In the genomic region with DNA sequence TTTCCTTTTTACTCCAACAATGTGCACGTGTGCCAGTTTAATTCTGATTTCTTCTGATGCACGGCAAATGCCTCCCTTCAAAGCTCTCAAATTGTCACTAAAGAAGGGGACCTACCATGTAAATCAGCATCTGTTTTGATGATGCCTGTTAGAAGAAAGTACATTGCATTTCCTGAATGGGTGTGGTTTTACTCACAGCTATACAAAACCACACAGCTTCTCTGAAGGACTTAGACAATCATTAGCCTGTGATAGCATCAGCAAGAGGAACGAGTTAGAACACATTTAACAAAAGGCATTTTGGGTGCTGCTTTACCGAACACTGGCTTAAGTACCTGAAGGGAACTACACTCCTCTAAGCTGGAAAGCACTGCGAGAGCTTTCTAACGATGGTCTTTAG, we compare ENCODE assay signal across 10 cellular contexts.
DNase-seq lines count a peak whose midpoint lies in the region; ATAC-seq, FAIRE-seq and TF ChIP-seq lines count a peak whose summit lies in the region.
"Had no signal": no experiment of that assay in that cellular context is flagged by ENCODE, and none has a peak within 500 bp of the region (broad histone marks: within the 10 kb centered on the region; RNA-seq: fewer than 3 reads in every experiment).

No MANE protein-coding gene starts in this region.

- H3K9ac ChIP-seq in colonic mucosa (ENCODE audit: low read depth in 2 of 2, low read length in 2 of 2) = no peak overlapping the region

- H3K36me3 ChIP-seq in bronchial epithelial cell (ENCODE audit: control insufficient read depth, insufficient read depth, low read length) = peaks cover 2% of the 10 kb centered on the region
- no peaks in the 10 kb centered on the region for H3K36me3 ChIP-seq in colonic mucosa

- intact Hi-C loops in colonic mucosa (cut with DNase I) = no loop called here

- H3K27me3 ChIP-seq in bronchial epithelial cell (ENCODE audit: control insufficient read depth, insufficient read depth, low read length) = no peaks in the 10 kb centered on the region
- no peaks in the 10 kb centered on the region for H3K27me3 ChIP-seq in colonic mucosa

- H3K4me3 ChIP-seq in bronchial epithelial cell (ENCODE audit: low read depth, low read length) = no peak overlapping the region
- no peak overlapping the region for H3K4me3 ChIP-seq in colonic mucosa

- no peaks in the 10 kb centered on the region for H3K4me1 ChIP-seq in colonic mucosa

- FAIRE-seq in bronchial epithelial cell (lab: Jason Lieb, UNC) = no peak
- no peak for FAIRE-seq in H54 (lab: Jason Lieb, UNC)
- FAIRE-seq: endothelial cell of umbilical vein had no signal

- in situ Hi-C loops in Caki2 (cut with HindIII; ENCODE audit: low pct_unique_long_range_greater_than_20kb, low sequenced_read_pairs) = no loop called here

- H3K9me3 ChIP-seq in colonic mucosa = no peaks in the 10 kb centered on the region

- ATAC-seq in GM19397 (IDR thresholded peaks at IDR 0.05; ENCODE audit: unreplicated experiment) = peak; percentile 88
- ATAC-seq in HG03280 (IDR thresholded peaks at IDR 0.05; ENCODE audit: unreplicated experiment) = peak; percentile 58

- no peak for TF ChIP-seq CTCF in bronchial epithelial cell (IDR thresholded peaks at IDR 0.05; ENCODE audit: insufficient read depth, low read length, severe bottlenecking)
- no peak for TF ChIP-seq CTCF in colonic mucosa (IDR thresholded peaks at IDR 0.05)

- DNase-seq in Caki2 (ENCODE audit: low read depth) = peak; percentile 55
- peak; percentile 80 for DNase-seq in bronchial epithelial cell (ENCODE audit: low read depth)
- DNase-seq in colonic mucosa = no peak
- DNase-seq in DMS79 (lab: John Stamatoyannopoulos, UW) = no peak
- DNase-seq in H54 (ENCODE audit: insufficient read length, low spot score) = no peak
- no peak for DNase-seq in H4 (ENCODE audit: low spot score)
- DNase-seq: activated CD4-positive, alpha-beta T cell treated with anti-CD3 and anti-CD28 coated beads for 4 hours had no signal

- H3K27ac ChIP-seq in colonic mucosa = no peak overlapping the region

- TF ChIP-seq POLR2A in H54 (IDR thresholded peaks at IDR 0.05; ENCODE audit: low read depth, low read length) = no peak

Comparison
In these comparisons a context has a peak if more than half of its experiments do, and no peak if none do; other contexts are left out.
1. DNase-seq: peak in Caki2 (single experiment) and bronchial epithelial cell (single experiment); none in colonic mucosa (single experiment), DMS79 (single experiment), H54 (single experiment) and H4 (single experiment).